Comparison of ENCODE assay signal across 13 cellular contexts in the genomic region with DNA sequence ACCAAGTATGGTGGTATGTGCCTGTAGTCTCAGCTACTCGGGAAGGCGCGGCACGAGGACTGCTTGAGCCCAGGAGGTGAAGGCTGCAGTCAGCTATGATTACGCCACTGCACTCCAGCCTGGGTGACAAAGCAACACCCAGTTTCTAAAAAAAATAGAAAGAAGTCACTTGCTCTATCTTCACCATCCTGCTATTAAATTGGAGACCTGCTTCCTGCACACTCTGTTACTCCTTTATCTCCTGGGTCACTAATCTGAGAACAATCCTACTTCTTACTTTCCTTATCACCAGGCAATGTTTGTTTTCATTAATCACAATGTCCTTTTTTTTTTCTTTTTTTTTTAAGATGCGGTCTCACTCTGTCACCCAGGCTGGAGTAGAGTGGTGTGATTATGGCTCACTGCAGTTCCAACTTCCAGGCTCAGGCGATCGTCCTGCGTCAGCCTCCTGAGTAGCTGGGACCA. TPM values are rescaled to one million over a fixed set of nuclear protein-coding genes. Genes with fewer than 3 reads are reported as not detected.
DNase-seq lines count a peak whose midpoint lies in the region; ATAC-seq, FAIRE-seq and TF ChIP-seq lines count a peak whose summit lies in the region.
"Had no signal": no experiment of that assay in that cellular context is flagged by ENCODE, and none has a peak within 500 bp of the region (broad histone marks: within the 10 kb centered on the region; RNA-seq: fewer than 3 reads in every experiment).

No MANE protein-coding gene starts in this region.

- CTCF ChIA-PET in A549 (lab: Yijun Ruan, JAX), result no interaction called here

- no peaks in the 10 kb centered on the region for H3K27me3 ChIP-seq in mucosa of rectum (ENCODE audit: control insufficient read depth in 2 of 2, insufficient read depth in 2 of 2, low read length in 2 of 2)
- H3K27me3 ChIP-seq: upper lobe of left lung had no signal

- no peak overlapping the region for H3K9ac ChIP-seq in mucosa of rectum (ENCODE audit: low read depth in 1 of 2, low read length in 2 of 2)

- 91% methylated on average over 9 of the region's 9 CpGs for WGBS in A549 (ENCODE audit: missing lambda C conversion rate)

- H3K27ac Mint-ChIP-seq in brain, result peak overlapping the region in 3 of 5 experiments; percentile 14 to 92 (median 89)

- peaks cover 31% of the 10 kb centered on the region for H3K4me1 Mint-ChIP-seq in brain

- TF ChIP-seq CTCF in A549 (IDR thresholded peaks at IDR 0.05) (no peak), brain (conservative IDR thresholded peaks at IDR 0.05) (no peak)

- peak in 1 of 2 experiments; percentile 26; a peak in 3 of 6 replicates for ATAC-seq in A549
- ATAC-seq: GM12878 had no signal

- TF ChIP-seq POLR2A in A549 (IDR thresholded peaks at IDR 0.05; ENCODE audit: low read length), result no peak

- H3K4me3 ChIP-seq in A549, result no peak overlapping the region
- H3K4me3 ChIP-seq in mucosa of rectum (ENCODE audit: low read length in 2 of 2), result peak overlapping the region in 1 of 2 donors; percentile 28
- H3K4me3 ChIP-seq: GM12878, PC-9, upper lobe of left lung had no signal

- no peak for DNase-seq in A549 (ENCODE audit: low read depth in 1 of 2, low spot score in 1 of 2)
- DNase-seq in LoVo (ENCODE audit: low spot score), result peak; percentile 22
- no peak for DNase-seq in NCI-H2029 (lab: John Stamatoyannopoulos, UW)
- DNase-seq in NCI-H82 treated with DMSO at 0.1 percent for 48 hours (lab: John Stamatoyannopoulos, UW; ENCODE audit: unreplicated experiment), result no peak
- DNase-seq in activated CD8-positive, alpha-beta memory T cell treated with anti-CD3 and anti-CD28 coated beads, Interleukin-2, amount 50 U/mL, for 4 hours, result no peak
- DNase-seq in NCI-H2081 (lab: John Stamatoyannopoulos, UW), result no peak
- DNase-seq: activated CD4-positive, alpha-beta T cell treated with anti-CD3 and anti-CD28 coated beads, Interleukin-2, amount 10 ng/mL, durations not matched to agents 24 days and 14 days; stimulated activated CD4-positive, alpha-beta T cell treated with anti-CD3 and anti-CD28 coated beads, Interleukin-2, amount 100 ng/mL, for 48 hours had no signal

- H3K36me3 ChIP-seq in mucosa of rectum (ENCODE audit: control insufficient read depth in 2 of 2, insufficient read depth in 2 of 2, low read length in 2 of 2), result no peaks in the 10 kb centered on the region
- H3K36me3 ChIP-seq: upper lobe of left lung had no signal

- H3K4me2 ChIP-seq in A549, result peak overlapping the region; percentile 36
- H3K4me2 ChIP-seq: PC-9 had no signal

- peak overlapping the region in 1 of 2 experiments; percentile 35; a peak in 1 of 6 replicates for H3K27ac ChIP-seq in A549
- peak overlapping the region; percentile 6 to 18 for H3K27ac ChIP-seq in mucosa of rectum (ENCODE audit: low read depth in 2 of 2, low read length in 2 of 2)
- H3K27ac ChIP-seq: PC-9 had no signal

- TF ChIP-seq RAD21 in A549 (conservative IDR thresholded peaks at IDR 0.05 in 1 of 2, IDR thresholded peaks at IDR 0.05 in 1 of 2), result no peak

- TF ChIP-seq EP300 in A549 (IDR thresholded peaks at IDR 0.05), result no peak

- H3K9me3 ChIP-seq in A549 (no peaks in the 10 kb centered on the region), mucosa of rectum (ENCODE audit: control insufficient read depth in 2 of 2, low read length in 2 of 2) (no peaks in the 10 kb centered on the region)
- H3K9me3 ChIP-seq: upper lobe of left lung had no signal

- H3K4me1 ChIP-seq in A549 (peaks cover 10% of the 10 kb centered on the region; the same call in 2 of the 3 replicates), mucosa of rectum (ENCODE audit: control insufficient read depth in 2 of 2, insufficient read depth in 2 of 2, low read length in 2 of 2) (no peaks in the 10 kb centered on the region)

- H3K36me3 Mint-ChIP-seq in brain, result peaks cover 85% of the 10 kb centered on the region

- no peak for FAIRE-seq in A549 (lab: Jason Lieb, UNC)
- FAIRE-seq: GM12878 had no signal

- peak overlapping the region in 4 of 5 experiments; percentile 22 to 68 (median 65) for H3K4me3 Mint-ChIP-seq in brain
- H3K4me3 Mint-ChIP-seq: activated CD4-positive, alpha-beta T cell treated with anti-CD3 and anti-CD28 coated beads, Interleukin-2, amount 10 ng/mL, durations not matched to agents 24 days and 14 days had no signal

- H3K27me3 Mint-ChIP-seq in brain, result no peaks in the 10 kb centered on the region
- H3K27me3 Mint-ChIP-seq: activated CD4-positive, alpha-beta T cell treated with anti-CD3 and anti-CD28 coated beads, Interleukin-2, amount 10 ng/mL, durations not matched to agents 24 days and 14 days had no signal

- POLR2A ChIA-PET in A549 (lab: Yijun Ruan, JAX), result no interaction called here

- peaks cover 4 to 73% (median 13%) of the 10 kb centered on the region in 5 experiments for H3K9me3 Mint-ChIP-seq in brain
- H3K9me3 Mint-ChIP-seq: activated CD4-positive, alpha-beta T cell treated with anti-CD3 and anti-CD28 coated beads, Interleukin-2, amount 10 ng/mL, durations not matched to agents 24 days and 14 days had no signal

TF ChIP-seq in A549, 52 proteins besides CTCF, POLR2A, EP300 and RAD21:
- TF ChIP-seq HDAC2 (IDR thresholded peaks at IDR 0.05) (no peak), ZSCAN20 (CRISPR knock-in tag; IDR thresholded peaks at IDR 0.05) (no peak)

RNA-seq across cellular contexts. Expression of a gene that starts 16.2 kb away (rescaled TPM):
- polyA plus RNA-seq in A549 (2011; rRNA removed), result 35.5 and 36.0 TPM in 2 replicates
- 11.6 and 11.9 TPM in 2 replicates for polyA plus RNA-seq in A549 (2012; cell fraction: cytosol; rRNA removed)
- polyA plus RNA-seq in A549 (2012; cell fraction: nucleus; rRNA removed), result 6.7 and 8.0 TPM in 2 replicates
- polyA plus RNA-seq in A549 (2017; fragmentation: RNase III; extraction: RNeasy Plus Mini Kit Qiagen cat#74134 plus additional on column Dnase treatment), result 18.2 to 20.7 TPM (median 19.0 TPM) in 3 replicates
- 21.8 and 29.6 TPM in 2 replicates for polyA minus RNA-seq in A549 (2011; rRNA and poly(A)+ RNA removed)
- 10.5 TPM for polyA plus RNA-seq in brain (ENCODE audit: insufficient read depth, low read depth, low replicate concordance)
